ENCODE assay signal across 8 cellular contexts in the genomic region with DNA sequence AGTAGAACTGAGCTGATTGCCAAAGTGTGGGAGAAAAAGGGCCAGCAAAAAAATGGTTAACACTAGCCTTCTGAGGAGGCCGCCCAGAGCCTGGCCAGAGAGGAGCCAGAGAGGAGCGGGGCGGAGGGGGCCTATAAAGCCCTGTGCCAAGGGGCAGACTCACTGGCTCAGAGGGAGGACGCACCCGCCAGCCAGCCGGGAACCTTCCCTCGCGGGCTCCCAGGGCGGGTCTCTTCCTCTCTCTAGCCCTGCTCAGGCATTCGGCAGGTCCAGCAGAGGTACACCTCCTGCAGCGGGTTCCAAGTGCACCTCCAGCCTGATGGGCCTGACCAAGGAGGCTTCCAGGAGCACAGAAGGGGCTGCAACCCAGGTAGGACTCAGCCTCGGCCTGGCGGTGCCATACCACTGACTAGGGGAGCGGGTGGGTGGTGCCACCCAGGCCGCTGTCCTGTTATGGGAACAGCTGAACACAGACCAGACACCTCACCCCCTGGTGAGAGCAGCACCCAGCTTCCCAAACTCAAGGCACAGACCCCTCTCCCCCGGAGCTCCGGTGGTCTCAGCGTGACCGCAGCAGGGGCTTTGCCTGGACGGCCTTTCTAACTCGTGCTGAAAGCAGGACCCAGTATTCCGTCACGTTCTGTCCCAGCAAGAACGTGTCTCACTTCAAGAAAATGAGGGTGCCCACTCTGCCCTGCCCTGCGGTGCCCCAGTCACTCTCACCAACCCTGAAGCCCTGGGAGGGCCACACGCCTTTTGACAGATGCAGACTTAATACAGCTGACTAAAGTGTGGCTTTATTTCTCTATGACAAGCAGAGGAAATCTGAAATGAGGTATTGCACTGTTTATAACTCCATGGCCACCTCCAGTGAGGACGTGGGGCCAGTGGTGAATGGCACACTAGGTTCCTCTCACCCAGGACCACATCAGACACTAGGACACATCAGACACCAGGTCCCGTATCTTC. TPM values are rescaled to one million over a fixed set of nuclear protein-coding genes. Genes with fewer than 3 reads are reported as not detected.
DNase-seq lines count a peak whose midpoint lies in the region; ATAC-seq, FAIRE-seq and TF ChIP-seq lines count a peak whose summit lies in the region.

Gene GPER1, plus strand, starts transcription at position 162 of the 969 bp plus-strand sequence. CDS start 3,616 bp downstream, outside the sequence.

- peak within 1 kb of the TSS; percentile 24 for H3K4me3 ChIP-seq in bronchial epithelial cell (ENCODE audit: low read depth, low read length)
- H3K4me3 ChIP-seq in kidney epithelial cell (ENCODE audit: low read depth, low read length), result peak within 1 kb of the TSS; percentile 26

- TF ChIP-seq CTCF in bronchial epithelial cell (IDR thresholded peaks at IDR 0.05; ENCODE audit: insufficient read depth, low read length, severe bottlenecking) (no peak), kidney epithelial cell (IDR thresholded peaks at IDR 0.05; ENCODE audit: insufficient read depth, low read length, poor library complexity, severe bottlenecking) (no peak)

- FAIRE-seq in bronchial epithelial cell (lab: Jason Lieb, UNC), result peak; percentile 47

- no peak for ATAC-seq in GM21360 (IDR thresholded peaks at IDR 0.05; ENCODE audit: unreplicated experiment)

- H3K27me3 ChIP-seq in bronchial epithelial cell (ENCODE audit: control insufficient read depth, insufficient read depth, low read length) (no peaks in the 10 kb centered on the region), kidney epithelial cell (ENCODE audit: control insufficient read depth, insufficient read depth, low read length) (no peaks in the 10 kb centered on the region)

- DNase-seq in D341Med (ENCODE audit: low spot score) (peak; percentile 60), NAMALWA (ENCODE audit: low spot score) (peak; percentile 39), bronchial epithelial cell (ENCODE audit: low read depth) (no peak), kidney epithelial cell (ENCODE audit: low read depth) (no peak), NCI-H1436 (lab: John Stamatoyannopoulos, UW) (no peak)
- DNase-seq in activated CD4-positive, alpha-beta T cell treated with anti-CD3 and anti-CD28 coated beads, Interleukin-2, amount 50 U/mL, for 4 hours, result no peak

- H3K27ac ChIP-seq in temporal lobe (ENCODE audit: low read depth, low read length), result peak within 1 kb of the TSS; percentile 45

- H3K36me3 ChIP-seq in bronchial epithelial cell (ENCODE audit: control insufficient read depth, insufficient read depth, low read length) (peaks cover 3% of the 10 kb centered on the region), kidney epithelial cell (ENCODE audit: control insufficient read depth, insufficient read depth, low read length) (no peaks in the 10 kb centered on the region)

RNA-seq across cellular contexts. Expression of gene GPER1, which starts in this region (rescaled TPM):
- under 0.01 and 0.13 TPM in 2 replicates for total RNA-seq in bronchial epithelial cell
- total RNA-seq in kidney epithelial cell, result 0.08 and 0.55 TPM in 2 replicates
- total RNA-seq in temporal lobe, result 0.98 TPM

Comparison
In these comparisons a context has a peak if more than half of its experiments do, and no peak if none do; other contexts are left out.
1. DNase-seq: peak in D341Med (single experiment) and NAMALWA (single experiment); none in bronchial epithelial cell (single experiment), kidney epithelial cell (single experiment), activated CD4-positive, alpha-beta T cell treated with anti-CD3 and anti-CD28 coated beads, Interleukin-2, amount 50 U/mL, for 4 hours (0 of 2) and NCI-H1436 (single experiment).